Comparison of ENCODE assay signal across 12 cellular contexts in the genomic region with DNA sequence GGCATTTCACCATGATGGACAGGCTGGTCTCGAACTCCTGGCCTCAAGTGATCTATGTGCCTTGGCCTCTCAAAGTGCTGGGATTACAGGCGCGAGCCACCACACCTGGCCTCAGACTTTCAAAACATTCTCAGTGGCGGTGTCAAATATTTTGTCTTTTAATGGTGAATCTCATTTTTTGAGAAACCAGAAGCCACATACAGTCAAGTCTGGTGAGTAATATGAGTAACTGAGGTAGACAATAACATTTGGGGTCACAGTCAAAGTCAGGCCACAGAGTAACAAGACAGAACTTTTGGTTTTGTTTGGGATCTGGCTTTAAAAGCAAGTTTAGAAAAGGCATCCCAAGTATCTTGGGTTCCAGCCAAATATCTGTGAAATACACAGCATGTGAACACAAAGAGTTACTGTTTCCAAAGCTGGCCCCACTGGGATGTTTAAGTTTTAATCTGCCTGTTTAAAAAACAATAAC. TPM values are rescaled to one million over a fixed set of nuclear protein-coding genes. Genes with fewer than 3 reads are reported as not detected.
A peak's percentile ranks its signal among the peaks of the same experiment; 100 is the strongest.
DNase-seq lines count a peak whose midpoint lies in the region; ATAC-seq and TF ChIP-seq lines count a peak whose summit lies in the region.
"Had no signal": no experiment of that assay in that cellular context is flagged by ENCODE, and none has a peak within 500 bp of the region (broad histone marks: within the 10 kb centered on the region; RNA-seq: fewer than 3 reads in every experiment).

No MANE protein-coding gene starts in this region.

- no peaks in the 10 kb centered on the region for H3K36me3 ChIP-seq in mesenchymal stem cell (ENCODE audit: control insufficient read depth in 1 of 2, insufficient read depth in 2 of 2, low read depth in 1 of 2, low read length in 2 of 2)
- H3K36me3 ChIP-seq: lower lobe of right lung, stomach had no signal

- H3K27me3 ChIP-seq in mesenchymal stem cell (ENCODE audit: control insufficient read depth in 1 of 2, insufficient read depth in 1 of 2, low read length in 2 of 2): peaks cover 7 to 43% of the 10 kb centered on the region in 2 experiments
- H3K27me3 ChIP-seq: stomach had no signal

- peaks cover 10% of the 10 kb centered on the region for H3K4me1 ChIP-seq in mesenchymal stem cell (ENCODE audit: control insufficient read depth, insufficient read depth, low read depth, low read length)

- H3K18ac ChIP-seq in mesenchymal stem cell (ENCODE audit: low read depth in 1 of 2, low read length in 2 of 2): no peak overlapping the region

- H2AFZ ChIP-seq in mesenchymal stem cell (ENCODE audit: low read depth, low read length): no peak overlapping the region

- H2BK5ac ChIP-seq in mesenchymal stem cell (ENCODE audit: low read depth, low read length, poor library complexity, severe bottlenecking): no peak overlapping the region

- no peak overlapping the region for H4K91ac ChIP-seq in mesenchymal stem cell (ENCODE audit: low read length)

- H3K23ac ChIP-seq in mesenchymal stem cell (ENCODE audit: low read length in 2 of 2): no peak overlapping the region

- H3K4ac ChIP-seq in mesenchymal stem cell (ENCODE audit: low read depth in 1 of 2, low read length in 2 of 2): no peak overlapping the region

- no peak overlapping the region for H4K8ac ChIP-seq in mesenchymal stem cell (ENCODE audit: low read length)

- no peak overlapping the region for H2BK15ac ChIP-seq in mesenchymal stem cell (ENCODE audit: low read depth, poor library complexity, severe bottlenecking)

- H3K4me2 ChIP-seq in mesenchymal stem cell (ENCODE audit: low read length, poor library complexity, severe bottlenecking): no peak overlapping the region

- ATAC-seq in HG03571 (IDR thresholded peaks at IDR 0.05; ENCODE audit: unreplicated experiment) (no peak), GM21529 (IDR thresholded peaks at IDR 0.05; ENCODE audit: unreplicated experiment) (no peak), HG03354 (IDR thresholded peaks at IDR 0.05; ENCODE audit: poor library complexity, severe bottlenecking, unreplicated experiment) (no peak)

- H3K9me3 ChIP-seq in mesenchymal stem cell (ENCODE audit: control insufficient read depth, low read length): no peaks in the 10 kb centered on the region
- H3K9me3 ChIP-seq: lower lobe of right lung, stomach had no signal

- no peak overlapping the region for H3K4me3 ChIP-seq in AG10803 (ENCODE audit: low read length)
- no peak overlapping the region for H3K4me3 ChIP-seq in GM12865 (ENCODE audit: low read depth, low read length)
- no peak overlapping the region for H3K4me3 ChIP-seq in mesenchymal stem cell (ENCODE audit: insufficient read depth in 1 of 2, low read depth in 1 of 2, low read length in 2 of 2)
- H3K4me3 ChIP-seq: lower lobe of right lung, skin epidermis, stomach had no signal

- DNase-seq in AG10803 (ENCODE audit: low read depth) (peak; percentile 94), GM12865 (ENCODE audit: low read depth) (peak; percentile 71), astrocyte of the hippocampus (ENCODE audit: low read depth, low spot score) (peak; percentile 88), mesenchymal stem cell (peak; percentile 78), NCI-H1048 (lab: John Stamatoyannopoulos, UW) (no peak)
- DNase-seq: Karpas-422, lower lobe of right lung, stomach had no signal

- H2BK12ac ChIP-seq in mesenchymal stem cell (ENCODE audit: low read length in 2 of 2): no peak overlapping the region

- H3K27ac ChIP-seq in mesenchymal stem cell (ENCODE audit: low read length, poor library complexity, severe bottlenecking): peak overlapping the region; percentile 43
- H3K27ac ChIP-seq: lower lobe of right lung, skin epidermis had no signal

- H3K14ac ChIP-seq in mesenchymal stem cell (ENCODE audit: low read length in 2 of 2): no peak overlapping the region

- H3K79me1 ChIP-seq in mesenchymal stem cell (replicated peaks; ENCODE audit: low read length, poor library complexity, severe bottlenecking): no peaks in the 10 kb centered on the region

- TF ChIP-seq CTCF in AG10803 (conservative IDR thresholded peaks at IDR 0.05; ENCODE audit: low read length): no peak
- TF ChIP-seq CTCF in GM12865 (IDR thresholded peaks at IDR 0.05; ENCODE audit: insufficient read depth, low read depth, low read length, missing control alignments): no peak

- H2BK120ac ChIP-seq in mesenchymal stem cell (ENCODE audit: low read depth, low read length): no peak overlapping the region

- H3K9ac ChIP-seq in mesenchymal stem cell (ENCODE audit: low read length): no peak overlapping the region

- 73% methylated on average over 4 of the region's 4 CpGs for WGBS in mesenchymal stem cell

- no peak overlapping the region for H2AK5ac ChIP-seq in mesenchymal stem cell (ENCODE audit: low read length, severe bottlenecking)

RNA-seq across cellular contexts. Expression of a gene that starts 5.6 kb away (rescaled TPM):
- polyA plus RNA-seq in mesenchymal stem cell (2013, experiment 1 of 2): not detected
- polyA plus RNA-seq in mesenchymal stem cell (2013, experiment 2 of 2): not detected
- polyA plus RNA-seq: stomach had no signal

RNA-seq across cellular contexts. Expression of a gene that starts 40.1 kb away (rescaled TPM):
- polyA plus RNA-seq in mesenchymal stem cell (2013, experiment 1 of 2): 0.06 TPM
- polyA plus RNA-seq in mesenchymal stem cell (2013, experiment 2 of 2): 0.05 TPM

RNA-seq across cellular contexts. Expression of a gene that starts 53.7 kb away (rescaled TPM):
- 0.22 TPM for polyA plus RNA-seq in mesenchymal stem cell (2013, experiment 1 of 2)
- polyA plus RNA-seq in mesenchymal stem cell (2013, experiment 2 of 2): 0.15 TPM
